8 cellular contexts compared by ENCODE assay signal in genomic region chr11:66287256-66288137, GRCh38. TPM values are rescaled to one million over a fixed set of nuclear protein-coding genes. Genes with fewer than 3 reads are reported as not detected.
DNase-seq lines count a peak whose midpoint lies in the region; ATAC-seq and TF ChIP-seq lines count a peak whose summit lies in the region.

No MANE protein-coding gene starts in this region.

- H3K4me3 Mint-ChIP-seq in activated CD8-positive, alpha-beta memory T cell treated with anti-CD3 and anti-CD28 coated beads, Interleukin-2, amount 10 ng/mL, durations not matched to agents 7 days and 5 days: peak overlapping the region; percentile 91
- H3K4me3 Mint-ChIP-seq in activated T-helper 2 cell treated with anti-CD3 and anti-CD28 coated beads, Interferon-gamma antibody, Interleukin-2, Interleukin-4, amounts not matched to agents 10 μg/mL and 5 μg/mL and 100 μg/mL, durations not matched to agents 14 hours and 24 hours and 36 hours (ENCODE audit: low read depth): peak overlapping the region; percentile 94

- CTCF ChIA-PET in activated CD8-positive, alpha-beta memory T cell treated with anti-CD3 and anti-CD28 coated beads, Interleukin-2, amount 10 ng/mL, durations not matched to agents 7 days and 5 days (lab: Charles Lee): interaction anchor here (0.6 to 8.5 kb wide), 10 partner anchors 12 to 99 kb away, joined by 3 to 75 read pairs (median 4); no protein-coding TSS in a partner anchor

- DNase-seq in activated CD8-positive, alpha-beta memory T cell treated with anti-CD3 and anti-CD28 coated beads, Interleukin-2, amount 10 ng/mL, durations not matched to agents 7 days and 5 days: no peak
- no peak for DNase-seq in activated CD8-positive, alpha-beta memory T cell treated with anti-CD3 and anti-CD28 coated beads, Interleukin-2, amount 50 U/mL, for 48 hours
- DNase-seq in activated T-helper 2 cell treated with anti-CD3 and anti-CD28 coated beads, Interferon-gamma antibody, Interleukin-2, Interleukin-4, amounts not matched to agents 10 μg/mL and 5 μg/mL and 100 μg/mL, durations not matched to agents 14 hours and 24 hours and 36 hours (ENCODE audit: low spot score): no peak
- no peak for DNase-seq in thyroid gland

- peaks cover 44% of the 10 kb centered on the region for H3K4me1 Mint-ChIP-seq in activated CD8-positive, alpha-beta memory T cell treated with anti-CD3 and anti-CD28 coated beads, Interleukin-2, amount 10 ng/mL, durations not matched to agents 7 days and 5 days
- H3K4me1 Mint-ChIP-seq in activated T-helper 2 cell treated with anti-CD3 and anti-CD28 coated beads, Interferon-gamma antibody, Interleukin-2, Interleukin-4, amounts not matched to agents 10 μg/mL and 5 μg/mL and 100 μg/mL, durations not matched to agents 14 hours and 24 hours and 36 hours (ENCODE audit: low read depth): peaks cover 21% of the 10 kb centered on the region

- peak overlapping the region in 2 of 3 donors; percentile 70 to 93 for H3K4me3 ChIP-seq in thyroid gland (replicated peaks in 1 of 3)

- peak overlapping the region; percentile 52 for H3K27ac Mint-ChIP-seq in activated CD8-positive, alpha-beta memory T cell treated with anti-CD3 and anti-CD28 coated beads, Interleukin-2, amount 10 ng/mL, durations not matched to agents 7 days and 5 days
- peak overlapping the region; percentile 34 for H3K27ac Mint-ChIP-seq in activated T-helper 2 cell treated with anti-CD3 and anti-CD28 coated beads, Interferon-gamma antibody, Interleukin-2, Interleukin-4, amounts not matched to agents 10 μg/mL and 5 μg/mL and 100 μg/mL, durations not matched to agents 14 hours and 24 hours and 36 hours

- no peak for TF ChIP-seq CTCF in thyroid gland (IDR thresholded peaks at IDR 0.05)

- peaks cover 19% of the 10 kb centered on the region for H3K27me3 Mint-ChIP-seq in activated CD8-positive, alpha-beta memory T cell treated with anti-CD3 and anti-CD28 coated beads, Interleukin-2, amount 10 ng/mL, durations not matched to agents 7 days and 5 days
- peaks cover 17% of the 10 kb centered on the region for H3K27me3 Mint-ChIP-seq in activated T-helper 2 cell treated with anti-CD3 and anti-CD28 coated beads, Interferon-gamma antibody, Interleukin-2, Interleukin-4, amounts not matched to agents 10 μg/mL and 5 μg/mL and 100 μg/mL, durations not matched to agents 14 hours and 24 hours and 36 hours (ENCODE audit: low read depth)

- H3K9me3 ChIP-seq in thyroid gland: no peaks in the 10 kb centered on the region

- intact Hi-C loops in activated T-helper 2 cell treated with anti-CD3 and anti-CD28 coated beads, Interferon-gamma antibody, Interleukin-2, Interleukin-4, amounts not matched to agents 10 μg/mL and 5 μg/mL and 100 μg/mL, durations not matched to agents 14 hours and 24 hours and 36 hours (cut with micrococcal nuclease): no loop called here
- intact Hi-C loops in thyroid gland (cut with DNase I): loop anchor here (5.0 kb wide), 1 partner anchor 135 kb away; the partner anchor contains the start of gene NPAS4

- H3K27ac ChIP-seq in layer of hippocampus (ENCODE audit: low read depth, low read length) (peak overlapping the region; percentile 94), thyroid gland (peak overlapping the region in 1 of 3 donors; percentile 55)

- peaks cover 22 to 25% of the 10 kb centered on the region in 2 donors for H3K4me1 ChIP-seq in thyroid gland

- H3K36me3 Mint-ChIP-seq in activated CD8-positive, alpha-beta memory T cell treated with anti-CD3 and anti-CD28 coated beads, Interleukin-2, amount 10 ng/mL, durations not matched to agents 7 days and 5 days: no peaks in the 10 kb centered on the region
- peaks cover 3% of the 10 kb centered on the region for H3K36me3 Mint-ChIP-seq in activated T-helper 2 cell treated with anti-CD3 and anti-CD28 coated beads, Interferon-gamma antibody, Interleukin-2, Interleukin-4, amounts not matched to agents 10 μg/mL and 5 μg/mL and 100 μg/mL, durations not matched to agents 14 hours and 24 hours and 36 hours (ENCODE audit: low read depth)

- peaks cover 2% of the 10 kb centered on the region for H3K27me3 ChIP-seq in layer of hippocampus (ENCODE audit: control insufficient read depth, insufficient read depth, low read length)
- H3K27me3 ChIP-seq in thyroid gland: peaks cover 4% of the 10 kb centered on the region

- H3K9me3 Mint-ChIP-seq in activated CD8-positive, alpha-beta memory T cell treated with anti-CD3 and anti-CD28 coated beads, Interleukin-2, amount 10 ng/mL, durations not matched to agents 7 days and 5 days (ENCODE audit: low read depth): no peaks in the 10 kb centered on the region
- H3K9me3 Mint-ChIP-seq in activated T-helper 2 cell treated with anti-CD3 and anti-CD28 coated beads, Interferon-gamma antibody, Interleukin-2, Interleukin-4, amounts not matched to agents 10 μg/mL and 5 μg/mL and 100 μg/mL, durations not matched to agents 14 hours and 24 hours and 36 hours: no peaks in the 10 kb centered on the region

- peaks cover 0 to 6% of the 10 kb centered on the region in 2 donors for H3K36me3 ChIP-seq in thyroid gland

- 64 to 77% methylated on average over 12 to 15 of the region's 16 CpGs for WGBS in thyroid gland, 2 donors

- no peak for ATAC-seq in activated CD8-positive, alpha-beta memory T cell treated with anti-CD3 and anti-CD28 coated beads, Interleukin-2, amount 10 ng/mL, durations not matched to agents 7 days and 5 days
- ATAC-seq in HG02759 (IDR thresholded peaks at IDR 0.05; ENCODE audit: unreplicated experiment) (no peak), GM21786 (IDR thresholded peaks at IDR 0.05; ENCODE audit: unreplicated experiment) (no peak), GM18909 (IDR thresholded peaks at IDR 0.05; ENCODE audit: poor library complexity, unreplicated experiment) (no peak)

- no peak for TF ChIP-seq POLR2A in thyroid gland (IDR thresholded peaks at IDR 0.05)

RNA-seq across cellular contexts. Expression of gene YIF1A, which starts 1.4 kb away (rescaled TPM):
- total RNA-seq in activated CD8-positive, alpha-beta memory T cell treated with anti-CD3 and anti-CD28 coated beads, Interleukin-2, amount 10 ng/mL, durations not matched to agents 7 days and 5 days: 10 to 100 TPM; 56.5 to 73.9 TPM
- total RNA-seq in activated T-helper 2 cell treated with anti-CD3 and anti-CD28 coated beads, Interferon-gamma antibody, Interleukin-2, Interleukin-4, amounts not matched to agents 10 μg/mL and 5 μg/mL and 100 μg/mL, durations not matched to agents 14 hours and 24 hours and 36 hours: 78.9 and 85.2 TPM in 2 replicates
- total RNA-seq in thyroid gland: 100 to 1,000 TPM in 3 of 4 donors, 10 to 100 TPM in 1; 77.7 to 168 (median 118) TPM

RNA-seq across cellular contexts. Expression of gene TMEM151A, which starts 4.2 kb away (rescaled TPM):
- not detected for total RNA-seq in activated CD8-positive, alpha-beta memory T cell treated with anti-CD3 and anti-CD28 coated beads, Interleukin-2, amount 10 ng/mL, durations not matched to agents 7 days and 5 days
- total RNA-seq in activated T-helper 2 cell treated with anti-CD3 and anti-CD28 coated beads, Interferon-gamma antibody, Interleukin-2, Interleukin-4, amounts not matched to agents 10 μg/mL and 5 μg/mL and 100 μg/mL, durations not matched to agents 14 hours and 24 hours and 36 hours: not detected in 2 replicates
- 1 to 10 TPM in 1 of 4 donors, under 1 TPM in 2, not detected in 1; 0.20 to 1.1 (median 0.22) TPM for total RNA-seq in thyroid gland

RNA-seq across cellular contexts. Expression of gene CNIH2, which starts 9.5 kb away (rescaled TPM):
- total RNA-seq in activated CD8-positive, alpha-beta memory T cell treated with anti-CD3 and anti-CD28 coated beads, Interleukin-2, amount 10 ng/mL, durations not matched to agents 7 days and 5 days: 1 to 10 TPM; 1.1 to 1.2 TPM
- 0.91 and 1.5 TPM in 2 replicates for total RNA-seq in activated T-helper 2 cell treated with anti-CD3 and anti-CD28 coated beads, Interferon-gamma antibody, Interleukin-2, Interleukin-4, amounts not matched to agents 10 μg/mL and 5 μg/mL and 100 μg/mL, durations not matched to agents 14 hours and 24 hours and 36 hours
- total RNA-seq in thyroid gland: not detected

RNA-seq across cellular contexts. Expression of gene RAB1B, which starts 19.1 kb away (rescaled TPM):
- total RNA-seq in activated CD8-positive, alpha-beta memory T cell treated with anti-CD3 and anti-CD28 coated beads, Interleukin-2, amount 10 ng/mL, durations not matched to agents 7 days and 5 days: 100 to 1,000 TPM; 146 to 155 TPM
- 134 and 139 TPM in 2 replicates for total RNA-seq in activated T-helper 2 cell treated with anti-CD3 and anti-CD28 coated beads, Interferon-gamma antibody, Interleukin-2, Interleukin-4, amounts not matched to agents 10 μg/mL and 5 μg/mL and 100 μg/mL, durations not matched to agents 14 hours and 24 hours and 36 hours
- total RNA-seq in thyroid gland: 100 to 1,000 TPM; 122 to 166 (median 130) TPM

RNA-seq across cellular contexts. Expression of gene CD248, which starts 29.3 kb away (rescaled TPM):
- total RNA-seq in activated CD8-positive, alpha-beta memory T cell treated with anti-CD3 and anti-CD28 coated beads, Interleukin-2, amount 10 ng/mL, durations not matched to agents 7 days and 5 days: 10 to 100 TPM; 16.8 to 35.5 TPM
- total RNA-seq in activated T-helper 2 cell treated with anti-CD3 and anti-CD28 coated beads, Interferon-gamma antibody, Interleukin-2, Interleukin-4, amounts not matched to agents 10 μg/mL and 5 μg/mL and 100 μg/mL, durations not matched to agents 14 hours and 24 hours and 36 hours: not detected in 2 replicates
- total RNA-seq in thyroid gland: 10 to 100 TPM in 1 of 4 donors, 1 to 10 TPM in 3; 4.6 to 24.8 (median 6.6) TPM
